In the genomic region with DNA sequence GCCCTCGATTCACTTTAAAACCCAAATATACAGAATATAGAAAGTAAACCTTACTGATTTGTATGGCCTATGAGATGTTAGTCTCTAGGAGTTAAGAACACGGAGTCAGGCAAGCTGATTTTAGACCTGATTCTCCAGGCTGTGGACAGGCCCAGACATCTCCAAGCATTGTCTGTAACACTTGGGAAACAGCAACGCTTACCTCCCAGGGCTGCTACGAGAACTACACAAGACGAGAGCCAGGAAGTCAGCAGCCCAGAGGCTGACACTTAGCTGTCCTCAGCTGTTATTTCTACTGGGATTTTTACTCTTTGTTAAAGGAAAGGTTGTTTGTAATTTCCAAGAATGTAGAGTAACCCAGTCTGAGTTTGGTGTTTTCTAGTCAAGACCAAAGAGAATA, we compare ENCODE assay signal across 18 cellular contexts.
DNase-seq lines count a peak whose midpoint lies in the region; ATAC-seq, FAIRE-seq and TF ChIP-seq lines count a peak whose summit lies in the region.
"Had no signal": no experiment of that assay in that cellular context is flagged by ENCODE, and none has a peak within 500 bp of the region (broad histone marks: within the 10 kb centered on the region; RNA-seq: fewer than 3 reads in every experiment).

No MANE protein-coding gene starts in this region.

- no peaks in the 10 kb centered on the region for H3K4me1 ChIP-seq in fibroblast of lung (ENCODE audit: control insufficient read depth, extremely low read depth, insufficient read depth, low read length)
- peaks cover 2 to 3% of the 10 kb centered on the region in 2 experiments for H3K4me1 ChIP-seq in trophoblast cell (ENCODE audit: control insufficient read depth in 1 of 2, insufficient read depth in 2 of 2, low read length in 2 of 2)

- no peak for ATAC-seq in GM19455 (IDR thresholded peaks at IDR 0.05; ENCODE audit: unreplicated experiment)
- ATAC-seq: activated CD8-positive, alpha-beta memory T cell treated with anti-CD3 and anti-CD28 coated beads, Interleukin-2, amount 10 ng/mL, durations not matched to agents 7 days and 5 days had no signal

- no peak overlapping the region for H2BK5ac ChIP-seq in trophoblast cell (ENCODE audit: low read depth, low read length, poor library complexity)

- H3K18ac ChIP-seq in trophoblast cell (ENCODE audit: low read length): no peak overlapping the region

- FAIRE-seq in GM19239 (lab: Jason Lieb, UNC): no peak

- no CpG with 5 or more reads among the region's 5 CpGs for WGBS in trophoblast cell (ENCODE audit: extremely low coverage, insufficient coverage, insufficient read length)

- no peak overlapping the region for H2BK120ac ChIP-seq in trophoblast cell (ENCODE audit: insufficient read depth, low read length, poor library complexity)

- no peaks in the 10 kb centered on the region for H3K36me3 ChIP-seq in WERI-Rb-1
- H3K36me3 ChIP-seq in fibroblast of lung (ENCODE audit: control insufficient read depth, insufficient read depth, low read length): no peaks in the 10 kb centered on the region
- peaks cover 19 to 27% of the 10 kb centered on the region in 2 experiments for H3K36me3 ChIP-seq in trophoblast cell (ENCODE audit: control insufficient read depth in 1 of 2, insufficient read depth in 2 of 2, low read length in 2 of 2)
- H3K36me3 ChIP-seq: upper lobe of left lung had no signal

- no peak overlapping the region for H3K4ac ChIP-seq in trophoblast cell (ENCODE audit: low read depth, low read length)

- TF ChIP-seq CTCF in WERI-Rb-1 (IDR thresholded peaks at IDR 0.05; ENCODE audit: low read depth, low read length) (no peak), fibroblast of lung (conservative IDR thresholded peaks at IDR 0.05 in 1 of 2, IDR thresholded peaks at IDR 0.05 in 1 of 2; ENCODE audit: low read depth in 1 of 2, low read length in 2 of 2) (no peak)

- H3K79me2 ChIP-seq in fibroblast of lung (ENCODE audit: control insufficient read depth, insufficient read depth, low read length) (no peaks in the 10 kb centered on the region), trophoblast cell (ENCODE audit: control insufficient read depth, insufficient read depth, low read length, poor library complexity) (no peaks in the 10 kb centered on the region)

- no peak overlapping the region for H3K23ac ChIP-seq in trophoblast cell (ENCODE audit: low read length)

- no peaks in the 10 kb centered on the region for H4K20me1 ChIP-seq in fibroblast of lung (ENCODE audit: control insufficient read depth, extremely low read depth, insufficient read depth, low read length)

- H3K14ac ChIP-seq in trophoblast cell (ENCODE audit: low read length): no peak overlapping the region

- no peak overlapping the region for H4K91ac ChIP-seq in trophoblast cell (ENCODE audit: low read depth, low read length)

- peaks cover 2% of the 10 kb centered on the region for H3K79me1 ChIP-seq in trophoblast cell (ENCODE audit: low read length)

- H2BK12ac ChIP-seq in trophoblast cell (ENCODE audit: low read length): no peak overlapping the region

- no peak overlapping the region for H2AK5ac ChIP-seq in trophoblast cell (ENCODE audit: low read length)

- no peaks in the 10 kb centered on the region for H3K9me3 ChIP-seq in WERI-Rb-1 (ENCODE audit: severe bottlenecking)
- no peaks in the 10 kb centered on the region for H3K9me3 ChIP-seq in fibroblast of lung (ENCODE audit: control insufficient read depth, insufficient read depth, low read depth, low read length)
- no peaks in the 10 kb centered on the region for H3K9me3 ChIP-seq in trophoblast cell (ENCODE audit: insufficient read depth, low read depth, low read length)
- H3K9me3 ChIP-seq: upper lobe of left lung had no signal

- peak overlapping the region; percentile 30 for H3K27ac ChIP-seq in WERI-Rb-1
- H3K27ac ChIP-seq in fibroblast of lung (ENCODE audit: insufficient read depth, low read length): no peak overlapping the region
- H3K27ac ChIP-seq in trophoblast cell (ENCODE audit: low read depth, low read length): peak overlapping the region; percentile 84
- H3K27ac ChIP-seq: upper lobe of left lung had no signal

- H2AFZ ChIP-seq in fibroblast of lung (ENCODE audit: low read length) (peak overlapping the region; percentile 27), trophoblast cell (ENCODE audit: insufficient read depth, low read length, poor library complexity) (no peak overlapping the region)

- no peaks in the 10 kb centered on the region for H3K27me3 ChIP-seq in WERI-Rb-1 (ENCODE audit: insufficient read depth, low read depth, severe bottlenecking)
- no peaks in the 10 kb centered on the region for H3K27me3 ChIP-seq in fibroblast of lung (ENCODE audit: control insufficient read depth, insufficient read depth, low read length)
- no peaks in the 10 kb centered on the region for H3K27me3 ChIP-seq in trophoblast cell (ENCODE audit: insufficient read depth, low read length)
- H3K27me3 ChIP-seq: upper lobe of left lung had no signal

- no peak overlapping the region for H4K12ac ChIP-seq in trophoblast cell (ENCODE audit: low read depth, low read length)

- H3K4me2 ChIP-seq in fibroblast of lung (ENCODE audit: extremely low read depth, insufficient read depth, low read length) (no peak overlapping the region), trophoblast cell (ENCODE audit: low read length) (no peak overlapping the region)

- DNase-seq in GM04503 (ENCODE audit: low read depth) (peak; percentile 6), WERI-Rb-1 (peak; percentile 26), fibroblast of lung (ENCODE audit: low read depth in 2 of 2) (peak in 1 of 2 donors; percentile 31), trophoblast cell (no peak), cerebellar nuclear complex (lab: John Stamatoyannopoulos, UW) (no peak), NCI-H1092 (lab: John Stamatoyannopoulos, UW) (no peak), GM19239 (ENCODE audit: insufficient read length, low spot score) (no peak)
- DNase-seq: activated CD4-positive, alpha-beta T cell treated with anti-CD3 and anti-CD28 coated beads for 1 hour; activated CD8-positive, alpha-beta memory T cell treated with anti-CD3 and anti-CD28 coated beads, Interleukin-2, amount 10 ng/mL, durations not matched to agents 7 days and 5 days; activated effector memory CD4-positive, alpha-beta T cell treated with anti-CD3 and anti-CD28 coated beads, Interleukin-2, amount 50 U/mL, for 16 hours; COR-L47; glutamatergic neuron; GOT3; immature natural killer cell; NCI-H2029 treated with DMSO at 0.1 percent for 48 hours; NCI-H524; upper lobe of left lung had no signal

- H3K4me3 ChIP-seq in WERI-Rb-1 (ENCODE audit: low read depth, low read length) (no peak overlapping the region), fibroblast of lung (replicated peaks in 1 of 4; ENCODE audit: control extremely low read depth in 1 of 4, insufficient read depth in 1 of 4, low read depth in 3 of 4, low read length in 4 of 4) (no peak overlapping the region), trophoblast cell (ENCODE audit: low read depth, low read length) (no peak overlapping the region)
- H3K4me3 ChIP-seq: upper lobe of left lung had no signal

- H4K8ac ChIP-seq in trophoblast cell (ENCODE audit: low read depth, low read length): no peak overlapping the region

- H3K9ac ChIP-seq in fibroblast of lung (ENCODE audit: insufficient read depth, low read length) (no peak overlapping the region), trophoblast cell (ENCODE audit: low read length) (no peak overlapping the region)

Comparison
In these comparisons a context has a peak if more than half of its experiments do, and no peak if none do; other contexts are left out.
1. DNase-seq: peak in GM04503 (single experiment) and WERI-Rb-1 (single experiment); none in trophoblast cell (0 of 2), cerebellar nuclear complex (0 of 2), NCI-H1092 (single experiment) and GM19239 (single experiment).